Comparison of ENCODE assay signal across 7 cellular contexts in genomic region chr19:2231621-2232221, GRCh38. TPM values are rescaled to one million over a fixed set of nuclear protein-coding genes. Genes with fewer than 3 reads are reported as not detected.
A peak's percentile ranks its signal among the peaks of the same experiment; 100 is the strongest.
DNase-seq lines count a peak whose midpoint lies in the region; ATAC-seq, FAIRE-seq and TF ChIP-seq lines count a peak whose summit lies in the region.
"Had no signal": no experiment of that assay in that cellular context is flagged by ENCODE, and none has a peak within 500 bp of the region (broad histone marks: within the 10 kb centered on the region; RNA-seq: fewer than 3 reads in every experiment).

No MANE protein-coding gene starts in this region.

- TF ChIP-seq POLR2A in HepG2 (IDR thresholded peaks at IDR 0.05; ENCODE audit: insufficient read depth in 1 of 2, low read depth in 2 of 2, low read length in 2 of 2) (peak in 1 of 2 experiments; percentile 18; a peak in 2 of 4 replicates), right lobe of liver (IDR thresholded peaks at IDR 0.05) (no peak), vagina (IDR thresholded peaks at IDR 0.05) (no peak)

- 92% methylated on average over 9 of the region's 21 CpGs for WGBS in HepG2 (ENCODE audit: low lambda C conversion rate)
- WGBS in right lobe of liver (ENCODE audit: insufficient coverage, low coverage, low lambda C conversion rate, missing lambda C conversion rate), result 93% methylated on average over 5 of the region's 21 CpGs

- H3K9ac ChIP-seq in HepG2 (ENCODE audit: insufficient read depth, low read depth, low read length), result no peak overlapping the region

- no peaks in the 10 kb centered on the region for H3K27me3 ChIP-seq in HepG2 (ENCODE audit: control insufficient read depth in 1 of 2, insufficient read depth in 2 of 2, low read length in 2 of 2)
- H3K27me3 ChIP-seq in right lobe of liver, result no peaks in the 10 kb centered on the region
- H3K27me3 ChIP-seq in vagina, result no peaks in the 10 kb centered on the region

- in situ Hi-C loops in HepG2 (cut with HindIII; ENCODE audit: extremely low pct_ligation_motif_present, low pct_unique_long_range_greater_than_20kb), result loop anchor here (10.0 kb wide), 1 partner anchor 83 kb away; no protein-coding TSS in a partner anchor
- in situ Hi-C loops in astrocyte of the cerebellum (cut with HindIII; ENCODE audit: low sequenced_read_pairs), result no loop called here

- DNase-seq in HepG2 (ENCODE audit: low spot score) (no peak), right lobe of liver (no peak), astrocyte of the cerebellum (ENCODE audit: low read depth) (no peak), vagina (ENCODE audit: extremely low spot score in 2 of 2) (no peak)
- DNase-seq in NK-92 treated with Interleukin-12 subunit alpha and Interleukin-12 subunit beta, amount 100 ng/mL, for 24 hours (lab: John Stamatoyannopoulos, UW), result no peak

- H3K36me3 ChIP-seq in HepG2 (replicated peaks in 1 of 2; ENCODE audit: control insufficient read depth in 1 of 2, insufficient read depth in 2 of 2, low read length in 2 of 2) (peaks cover 25 to 35% of the 10 kb centered on the region in 2 experiments; a peak in 4 of 5 replicates), right lobe of liver (peaks cover 0 to 18% (median 8%) of the 10 kb centered on the region in 4 donors), vagina (peaks cover 0 to 28% of the 10 kb centered on the region in 2 donors)

- peaks cover 7% of the 10 kb centered on the region for H3K79me2 ChIP-seq in HepG2 (ENCODE audit: insufficient read depth, low read length)

- intact Hi-C loops in HepG2 (cut with micrococcal nuclease; ENCODE audit: unreplicated experiment), result loop anchor here (10.0 kb wide), 2 partner anchors 77 to 83 kb away; partner anchors contain the start of gene AP3D1
- intact Hi-C loops in right lobe of liver (cut with DNase I), result loop anchor here in 1 of 2 donors (5.0 to 10.0 kb wide), 2 partner anchors 59 to 83 kb away; no protein-coding TSS in a partner anchor
- intact Hi-C loops in vagina (cut with DNase I), result no loop called here

- H3K9me3 ChIP-seq in HepG2 (ENCODE audit: low read length), result no peaks in the 10 kb centered on the region
- H3K9me3 ChIP-seq in right lobe of liver, result no peaks in the 10 kb centered on the region
- H3K9me3 ChIP-seq in vagina, result no peaks in the 10 kb centered on the region

- TF ChIP-seq RAD21 in HepG2 (CRISPR knock-in tag; IDR thresholded peaks at IDR 0.05), result 0 out of 2 replicates have a peak, but pooled peaks have one; percentile 34

- no peak for FAIRE-seq in HepG2 (lab: Jason Lieb, UNC)
- FAIRE-seq: islet of Langerhans had no signal

- H3K4me1 ChIP-seq in HepG2 (ENCODE audit: insufficient read depth, low read length) (peaks cover 29% of the 10 kb centered on the region), right lobe of liver (peaks cover 0 to 20% (median 0%) of the 10 kb centered on the region in 4 donors), vagina (peaks cover 23% of the 10 kb centered on the region)

- BruUV-seq in HepG2 (replicated peaks; lab: Mats Ljungman, UMichigan), result no TSS peak

- TF ChIP-seq CTCF in HepG2 (CRISPR knock-in tag; IDR thresholded peaks at IDR 0.05), result peak; percentile 30; the same call in 1 of the 2 replicates
- TF ChIP-seq CTCF in right lobe of liver (IDR thresholded peaks at IDR 0.05), result peak in 2 of 4 donors; percentile 9
- peak; percentile 14 for TF ChIP-seq CTCF in astrocyte of the cerebellum (IDR thresholded peaks at IDR 0.05; ENCODE audit: low read depth, low read length, missing control alignments)
- TF ChIP-seq CTCF in vagina (IDR thresholded peaks at IDR 0.05), result no peak

- no peak overlapping the region for H2AFZ ChIP-seq in HepG2 (ENCODE audit: low read length)

- POLR2A ChIA-PET in HepG2 (lab: Yijun Ruan, JAX), result interaction anchor here (0.6 to 0.9 kb wide), 3 partner anchors 16 to 193 kb away, joined by 3 to 6 read pairs (median 3); no protein-coding TSS in a partner anchor

- ATAC-seq in HepG2 (peak; percentile 22), right lobe of liver (no peak), GM18867 (IDR thresholded peaks at IDR 0.05; ENCODE audit: unreplicated experiment) (no peak)

- no peak overlapping the region for H3K4me3 ChIP-seq in HepG2 (replicated peaks in 1 of 3; ENCODE audit: insufficient read depth in 1 of 3, low read depth in 2 of 3, low read length in 3 of 3)
- H3K4me3 ChIP-seq in right lobe of liver, result no peak overlapping the region
- no peak overlapping the region for H3K4me3 ChIP-seq in astrocyte of the cerebellum (ENCODE audit: low read depth, low read length)
- no peak overlapping the region for H3K4me3 ChIP-seq in vagina

- H3K4me2 ChIP-seq in HepG2 (ENCODE audit: low read depth, low read length), result no peak overlapping the region

- TF ChIP-seq EP300 in HepG2 (IDR thresholded peaks at IDR 0.05; ENCODE audit: low read depth in 2 of 2, low read length in 2 of 2) (no peak), HepG2 (CRISPR knock-in tag; IDR thresholded peaks at IDR 0.05; ENCODE audit: borderline replicate concordance) (no peak)

- no peak overlapping the region for H3K27ac ChIP-seq in HepG2 (ENCODE audit: extremely low read length, insufficient read depth, low read length)
- no peak overlapping the region for H3K27ac ChIP-seq in right lobe of liver
- peak overlapping the region; percentile 33 for H3K27ac ChIP-seq in vagina

- peaks cover 10% of the 10 kb centered on the region; the same call in 1 of the 2 replicates for H4K20me1 ChIP-seq in HepG2 (ENCODE audit: insufficient read depth, low read length)

- CTCF ChIA-PET in HepG2 (lab: Yijun Ruan, JAX; ENCODE audit: low intra/inter-chr PET ratio, low total read pairs), result no interaction called here

RNA-seq across cellular contexts. Expression of gene PLEKHJ1, which starts 4.4 kb away (rescaled TPM):
- total RNA-seq in HepG2 (2016; rRNA removed; fragmentation: Illumina TruSeq; extraction: Trizol) (108 and 130 TPM in 2 replicates), right lobe of liver (10 to 100 TPM; 24.4 to 49.3 (median 28.6) TPM), vagina (30.7 TPM)
- total RNA-seq in HepG2 (2016; cell fraction: cytosol; rRNA removed; fragmentation: Illumina TruSeq; extraction: Trizol; ENCODE audit: low read depth), result 129 and 146 TPM in 2 replicates
- total RNA-seq in HepG2 (2016; cell fraction: insoluble cytoplasmic fraction; rRNA removed; fragmentation: Illumina TruSeq; extraction: Trizol), result 99.2 and 143 TPM in 2 replicates
- total RNA-seq in HepG2 (2016; cell fraction: membrane; rRNA removed; fragmentation: Illumina TruSeq; extraction: Trizol), result 198 and 217 TPM in 2 replicates
- total RNA-seq in HepG2 (2016; cell fraction: nucleus; rRNA removed; fragmentation: Illumina TruSeq; extraction: Trizol), result 72.7 and 85.2 TPM in 2 replicates
- polyA plus RNA-seq in HepG2 (2011; rRNA removed), result 70.5 and 89.7 TPM in 2 replicates
- polyA plus RNA-seq in HepG2 (2011; cell fraction: cytosol; rRNA removed), result 94.0 and 125 TPM in 2 replicates
- polyA plus RNA-seq in HepG2 (2011; cell fraction: nucleus; rRNA removed), result 130 and 144 TPM in 2 replicates
- 41.8 and 57.9 TPM in 2 replicates for polyA plus RNA-seq in HepG2 (2012)
- 147 and 176 TPM in 2 replicates for polyA plus RNA-seq in HepG2 (2016; cell fraction: cytosol; fragmentation: Illumina TruSeq; extraction: Trizol; ENCODE audit: low read depth)
- 97.4 and 103 TPM in 2 replicates for polyA plus RNA-seq in HepG2 (2016; cell fraction: insoluble cytoplasmic fraction; fragmentation: Illumina TruSeq; extraction: Trizol; ENCODE audit: low read depth)
- polyA plus RNA-seq in HepG2 (2016; cell fraction: membrane; fragmentation: Illumina TruSeq; extraction: Trizol; ENCODE audit: low read depth), result 170 and 175 TPM in 2 replicates
- 156 and 163 TPM in 2 replicates for polyA plus RNA-seq in HepG2 (2016; cell fraction: nucleus; fragmentation: Illumina TruSeq; extraction: Trizol; ENCODE audit: insufficient read depth, low read depth)
- 33.4 and 58.0 TPM in 2 replicates for polyA minus RNA-seq in HepG2 (2011; rRNA and poly(A)+ RNA removed; ENCODE audit: low replicate concordance)
- polyA minus RNA-seq in HepG2 (2011; cell fraction: cytosol; rRNA and poly(A)+ RNA removed), result 18.1 and 22.7 TPM in 2 replicates
- 23.2 and 28.0 TPM in 2 replicates for polyA minus RNA-seq in HepG2 (2011; cell fraction: nucleus; rRNA and poly(A)+ RNA removed)

RNA-seq across cellular contexts. Expression of gene SF3A2, which starts 4.9 kb away (rescaled TPM):
- total RNA-seq in HepG2 (2016; rRNA removed; fragmentation: Illumina TruSeq; extraction: Trizol), result 8.8 and 10.1 TPM in 2 replicates
- total RNA-seq in HepG2 (2016; cell fraction: cytosol; rRNA removed; fragmentation: Illumina TruSeq; extraction: Trizol; ENCODE audit: low read depth), result 11.7 and 13.9 TPM in 2 replicates
- 8.6 and 13.2 TPM in 2 replicates for total RNA-seq in HepG2 (2016; cell fraction: insoluble cytoplasmic fraction; rRNA removed; fragmentation: Illumina TruSeq; extraction: Trizol)
- 13.1 and 15.2 TPM in 2 replicates for total RNA-seq in HepG2 (2016; cell fraction: membrane; rRNA removed; fragmentation: Illumina TruSeq; extraction: Trizol)
- total RNA-seq in HepG2 (2016; cell fraction: nucleus; rRNA removed; fragmentation: Illumina TruSeq; extraction: Trizol), result 16.1 and 17.8 TPM in 2 replicates
- 7.9 and 8.6 TPM in 2 replicates for polyA plus RNA-seq in HepG2 (2011; rRNA removed)
- 6.1 and 7.3 TPM in 2 replicates for polyA plus RNA-seq in HepG2 (2011; cell fraction: cytosol; rRNA removed)
- polyA plus RNA-seq in HepG2 (2011; cell fraction: nucleus; rRNA removed), result 34.7 and 47.7 TPM in 2 replicates
- 34.0 and 34.2 TPM in 2 replicates for polyA plus RNA-seq in HepG2 (2012)
- polyA plus RNA-seq in HepG2 (2016; cell fraction: cytosol; fragmentation: Illumina TruSeq; extraction: Trizol; ENCODE audit: low read depth), result 12.1 and 13.8 TPM in 2 replicates
- polyA plus RNA-seq in HepG2 (2016; cell fraction: insoluble cytoplasmic fraction; fragmentation: Illumina TruSeq; extraction: Trizol; ENCODE audit: low read depth), result 18.7 and 31.5 TPM in 2 replicates
- polyA plus RNA-seq in HepG2 (2016; cell fraction: membrane; fragmentation: Illumina TruSeq; extraction: Trizol; ENCODE audit: low read depth), result 17.7 and 21.0 TPM in 2 replicates
- 46.1 and 47.0 TPM in 2 replicates for polyA plus RNA-seq in HepG2 (2016; cell fraction: nucleus; fragmentation: Illumina TruSeq; extraction: Trizol; ENCODE audit: insufficient read depth, low read depth)
- polyA minus RNA-seq in HepG2 (2011; rRNA and poly(A)+ RNA removed; ENCODE audit: low replicate concordance), result 20.0 and 24.2 TPM in 2 replicates
- 16.0 and 20.6 TPM in 2 replicates for polyA minus RNA-seq in HepG2 (2011; cell fraction: cytosol; rRNA and poly(A)+ RNA removed)
- 34.1 and 34.2 TPM in 2 replicates for polyA minus RNA-seq in HepG2 (2011; cell fraction: nucleus; rRNA and poly(A)+ RNA removed)
- 10 to 100 TPM; 14.0 to 22.1 (median 19.1) TPM for total RNA-seq in right lobe of liver
- 71.2 TPM for total RNA-seq in vagina

RNA-seq across cellular contexts. Expression of gene AMH, which starts 17.4 kb away (rescaled TPM):
- total RNA-seq in HepG2 (2016; rRNA removed; fragmentation: Illumina TruSeq; extraction: Trizol), result 0.18 TPM in 1 of 2 replicates, not detected in the other
- total RNA-seq in HepG2 (2016; cell fraction: cytosol; rRNA removed; fragmentation: Illumina TruSeq; extraction: Trizol; ENCODE audit: low read depth), result not detected in 2 replicates
- not detected in 2 replicates for total RNA-seq in HepG2 (2016; cell fraction: insoluble cytoplasmic fraction; rRNA removed; fragmentation: Illumina TruSeq; extraction: Trizol)
- 0.09 TPM in 1 of 2 replicates, not detected in the other for total RNA-seq in HepG2 (2016; cell fraction: membrane; rRNA removed; fragmentation: Illumina TruSeq; extraction: Trizol)
- total RNA-seq in HepG2 (2016; cell fraction: nucleus; rRNA removed; fragmentation: Illumina TruSeq; extraction: Trizol), result not detected in 2 replicates
- polyA plus RNA-seq in HepG2 (2011; rRNA removed), result 0.03 and 0.04 TPM in 2 replicates
- polyA plus RNA-seq in HepG2 (2011; cell fraction: cytosol; rRNA removed), result 0.05 TPM in 1 of 2 replicates, not detected in the other
- 1.2 and 2.0 TPM in 2 replicates for polyA plus RNA-seq in HepG2 (2011; cell fraction: nucleus; rRNA removed)
- polyA plus RNA-seq in HepG2 (2012), result 0.08 TPM in 1 of 2 replicates, not detected in the other
- polyA plus RNA-seq in HepG2 (2016; cell fraction: cytosol; fragmentation: Illumina TruSeq; extraction: Trizol; ENCODE audit: low read depth), result 0.06 TPM in 1 of 2 replicates, not detected in the other
- not detected in 2 replicates for polyA plus RNA-seq in HepG2 (2016; cell fraction: insoluble cytoplasmic fraction; fragmentation: Illumina TruSeq; extraction: Trizol; ENCODE audit: low read depth)
- not detected in 2 replicates for polyA plus RNA-seq in HepG2 (2016; cell fraction: membrane; fragmentation: Illumina TruSeq; extraction: Trizol; ENCODE audit: low read depth)
- 0.51 TPM in 2 replicates for polyA plus RNA-seq in HepG2 (2016; cell fraction: nucleus; fragmentation: Illumina TruSeq; extraction: Trizol; ENCODE audit: insufficient read depth, low read depth)
- polyA minus RNA-seq in HepG2 (2011; rRNA and poly(A)+ RNA removed; ENCODE audit: low replicate concordance), result 0.48 and 1.0 TPM in 2 replicates
- polyA minus RNA-seq in HepG2 (2011; cell fraction: cytosol; rRNA and poly(A)+ RNA removed), result not detected in 2 replicates
- 0.62 TPM in 1 of 2 replicates, not detected in the other for polyA minus RNA-seq in HepG2 (2011; cell fraction: nucleus; rRNA and poly(A)+ RNA removed)
- 1 to 10 TPM in 1 of 6 experiments, under 1 TPM in 5; 0.24 to 1.2 (median 0.59) TPM for total RNA-seq in right lobe of liver
- total RNA-seq in vagina, result 2.7 TPM

RNA-seq across cellular contexts. Expression of gene JSRP1, which starts 24.5 kb away (rescaled TPM):
- total RNA-seq in HepG2 (2016; rRNA removed; fragmentation: Illumina TruSeq; extraction: Trizol) (0.38 and 0.73 TPM in 2 replicates), right lobe of liver (under 1 TPM in 3 of 6 experiments, not detected in 3; 0.28 to 0.81 (median 0.42) TPM), vagina (not detected)
- 1.1 TPM in 2 replicates for total RNA-seq in HepG2 (2016; cell fraction: cytosol; rRNA removed; fragmentation: Illumina TruSeq; extraction: Trizol; ENCODE audit: low read depth)
- total RNA-seq in HepG2 (2016; cell fraction: insoluble cytoplasmic fraction; rRNA removed; fragmentation: Illumina TruSeq; extraction: Trizol), result 0.54 and 0.56 TPM in 2 replicates
- total RNA-seq in HepG2 (2016; cell fraction: membrane; rRNA removed; fragmentation: Illumina TruSeq; extraction: Trizol), result 0.96 and 1.2 TPM in 2 replicates
- total RNA-seq in HepG2 (2016; cell fraction: nucleus; rRNA removed; fragmentation: Illumina TruSeq; extraction: Trizol), result 0.40 and 0.69 TPM in 2 replicates
- 0.16 and 0.39 TPM in 2 replicates for polyA plus RNA-seq in HepG2 (2011; rRNA removed)
- polyA plus RNA-seq in HepG2 (2011; cell fraction: cytosol; rRNA removed), result 0.27 and 0.36 TPM in 2 replicates
- polyA plus RNA-seq in HepG2 (2011; cell fraction: nucleus; rRNA removed), result 0.29 TPM in 1 of 2 replicates, not detected in the other
- polyA plus RNA-seq in HepG2 (2012), result 0.41 and 0.44 TPM in 2 replicates
- 0.88 and 1.2 TPM in 2 replicates for polyA plus RNA-seq in HepG2 (2016; cell fraction: cytosol; fragmentation: Illumina TruSeq; extraction: Trizol; ENCODE audit: low read depth)
- 0.73 and 0.80 TPM in 2 replicates for polyA plus RNA-seq in HepG2 (2016; cell fraction: insoluble cytoplasmic fraction; fragmentation: Illumina TruSeq; extraction: Trizol; ENCODE audit: low read depth)
- polyA plus RNA-seq in HepG2 (2016; cell fraction: membrane; fragmentation: Illumina TruSeq; extraction: Trizol; ENCODE audit: low read depth), result 0.84 and 1.0 TPM in 2 replicates
- polyA plus RNA-seq in HepG2 (2016; cell fraction: nucleus; fragmentation: Illumina TruSeq; extraction: Trizol; ENCODE audit: insufficient read depth, low read depth), result 0.57 and 0.95 TPM in 2 replicates
- polyA minus RNA-seq in HepG2 (2011; rRNA and poly(A)+ RNA removed; ENCODE audit: low replicate concordance), result not detected in 2 replicates
- not detected in 2 replicates for polyA minus RNA-seq in HepG2 (2011; cell fraction: cytosol; rRNA and poly(A)+ RNA removed)
- not detected in 2 replicates for polyA minus RNA-seq in HepG2 (2011; cell fraction: nucleus; rRNA and poly(A)+ RNA removed)

RNA-seq across cellular contexts. Expression of gene PEAK3, which starts 50.3 kb away (rescaled TPM):
- total RNA-seq in HepG2 (2016; rRNA removed; fragmentation: Illumina TruSeq; extraction: Trizol) (not detected in 2 replicates), right lobe of liver (under 1 TPM; 0.07 to 0.49 (median 0.36) TPM), vagina (2.0 TPM)
- total RNA-seq in HepG2 (2016; cell fraction: cytosol; rRNA removed; fragmentation: Illumina TruSeq; extraction: Trizol; ENCODE audit: low read depth), result not detected in 2 replicates
- not detected in 2 replicates for total RNA-seq in HepG2 (2016; cell fraction: insoluble cytoplasmic fraction; rRNA removed; fragmentation: Illumina TruSeq; extraction: Trizol)
- not detected in 2 replicates for total RNA-seq in HepG2 (2016; cell fraction: membrane; rRNA removed; fragmentation: Illumina TruSeq; extraction: Trizol)
- not detected in 2 replicates for total RNA-seq in HepG2 (2016; cell fraction: nucleus; rRNA removed; fragmentation: Illumina TruSeq; extraction: Trizol)
- not detected in 2 replicates for polyA plus RNA-seq in HepG2 (2011; rRNA removed)
- not detected in 2 replicates for polyA plus RNA-seq in HepG2 (2011; cell fraction: cytosol; rRNA removed)
- not detected in 2 replicates for polyA plus RNA-seq in HepG2 (2011; cell fraction: nucleus; rRNA removed)
- not detected in 2 replicates for polyA plus RNA-seq in HepG2 (2012)
- not detected in 2 replicates for polyA plus RNA-seq in HepG2 (2016; cell fraction: cytosol; fragmentation: Illumina TruSeq; extraction: Trizol; ENCODE audit: low read depth)
- polyA plus RNA-seq in HepG2 (2016; cell fraction: insoluble cytoplasmic fraction; fragmentation: Illumina TruSeq; extraction: Trizol; ENCODE audit: low read depth), result not detected in 2 replicates
- polyA plus RNA-seq in HepG2 (2016; cell fraction: membrane; fragmentation: Illumina TruSeq; extraction: Trizol; ENCODE audit: low read depth), result not detected in 2 replicates
- polyA plus RNA-seq in HepG2 (2016; cell fraction: nucleus; fragmentation: Illumina TruSeq; extraction: Trizol; ENCODE audit: insufficient read depth, low read depth), result not detected in 2 replicates
- not detected in 2 replicates for polyA minus RNA-seq in HepG2 (2011; rRNA and poly(A)+ RNA removed; ENCODE audit: low replicate concordance)
- polyA minus RNA-seq in HepG2 (2011; cell fraction: cytosol; rRNA and poly(A)+ RNA removed), result not detected in 2 replicates
- polyA minus RNA-seq in HepG2 (2011; cell fraction: nucleus; rRNA and poly(A)+ RNA removed), result not detected in 2 replicates

Comparison
In these comparisons a context has a peak if more than half of its experiments do, and no peak if none do; other contexts are left out.
1. CTCF ChIP-seq: peak in HepG2 (single experiment) and astrocyte of the cerebellum (single experiment); none in vagina (0 of 3).